ENCODE assay signal across 16 cellular contexts in genomic region chr2:81937944-81938343, GRCh38.
A peak's percentile ranks its signal among the peaks of the same experiment; 100 is the strongest.
DNase-seq lines count a peak whose midpoint lies in the region; ATAC-seq and TF ChIP-seq lines count a peak whose summit lies in the region.
"Had no signal": no experiment of that assay in that cellular context is flagged by ENCODE, and none has a peak within 500 bp of the region (broad histone marks: within the 10 kb centered on the region; RNA-seq: fewer than 3 reads in every experiment).

No MANE protein-coding gene starts in this region.

- DNase-seq in MM.1S (peak; percentile 57), PC-3 (peak; percentile 18), lower lobe of right lung (no peak), 8988T (no peak)
- DNase-seq: AML-193; Caco-2; Calu3; CD4-positive, alpha-beta T cell; CD8-positive, alpha-beta T cell; DMS79 treated with DMSO at 0.1 percent for 48 hours; GDM1 had no signal

- no peak overlapping the region for H2AFZ ChIP-seq in MM.1S (ENCODE audit: low read length)
- no peak overlapping the region for H2AFZ ChIP-seq in PC-3 (ENCODE audit: low read length)

- no peaks in the 10 kb centered on the region for H3F3A ChIP-seq in MM.1S (ENCODE audit: insufficient read depth, low read length)
- no peaks in the 10 kb centered on the region for H3F3A ChIP-seq in PC-3 (ENCODE audit: low read length, unreplicated experiment)

- H3K4me3 ChIP-seq in MM.1S (ENCODE audit: low read length): no peak overlapping the region
- H3K4me3 ChIP-seq in PC-3 (ENCODE audit: low read length): no peak overlapping the region
- no peak overlapping the region for H3K4me3 ChIP-seq in lower lobe of right lung
- H3K4me3 ChIP-seq: A549; BLaER1 treated with 17β-estradiol and CSF1 and Interleukin-3, amounts not matched to agents 10 nM and 100 nM; GM12878 had no signal

- CTCF ChIA-PET in PC-3 (lab: Charles Lee): no interaction called here

- H3K36me3 ChIP-seq in MM.1S (replicated peaks; ENCODE audit: insufficient read depth, low read length): no peaks in the 10 kb centered on the region
- H3K36me3 ChIP-seq in PC-3 (ENCODE audit: low read depth, low read length): no peaks in the 10 kb centered on the region
- no peaks in the 10 kb centered on the region for H3K36me3 ChIP-seq in lower lobe of right lung
- H3K36me3 ChIP-seq: BLaER1 treated with 17β-estradiol and CSF1 and Interleukin-3, amounts not matched to agents 10 nM and 100 nM had no signal

- H3K9ac ChIP-seq in MM.1S (ENCODE audit: low read length): no peak overlapping the region
- H3K9ac ChIP-seq in PC-3 (ENCODE audit: low read length): no peak overlapping the region
- H3K9ac ChIP-seq: BLaER1 treated with 17β-estradiol and CSF1 and Interleukin-3, amounts not matched to agents 10 nM and 100 nM had no signal

- H4K20me1 ChIP-seq in MM.1S (ENCODE audit: insufficient read depth, low read length) (no peaks in the 10 kb centered on the region), PC-3 (ENCODE audit: low read length) (no peaks in the 10 kb centered on the region)
- H4K20me1 ChIP-seq: BLaER1 treated with 17β-estradiol and CSF1 and Interleukin-3, amounts not matched to agents 10 nM and 100 nM had no signal

- H3K9me2 ChIP-seq in MM.1S (replicated peaks; ENCODE audit: insufficient read depth, low read length): no peaks in the 10 kb centered on the region
- no peaks in the 10 kb centered on the region for H3K9me2 ChIP-seq in PC-3 (replicated peaks; ENCODE audit: low read length)

- intact Hi-C loops in PC-3 (cut with micrococcal nuclease) (no loop called here), lower lobe of right lung (cut with DNase I) (no loop called here)

- BruUV-seq in PC-3 (replicated peaks; lab: Mats Ljungman, UMichigan): no TSS peak

- peak; percentile 48 for ATAC-seq in PC-3
- no peak for ATAC-seq in GM21723 (IDR thresholded peaks at IDR 0.05; ENCODE audit: unreplicated experiment)
- no peak for ATAC-seq in lower lobe of right lung
- ATAC-seq: A549; CD8-positive, alpha-beta T cell; GM12878 had no signal

- H3K4me2 ChIP-seq in MM.1S (ENCODE audit: low read depth, low read length) (peak overlapping the region; percentile 6; the same call in 1 of the 2 replicates), PC-3 (ENCODE audit: low read length) (no peak overlapping the region)
- H3K4me2 ChIP-seq: A549; BLaER1 treated with 17β-estradiol and CSF1 and Interleukin-3, amounts not matched to agents 10 nM and 100 nM had no signal

- H3K27ac ChIP-seq in MM.1S (ENCODE audit: low read length) (no peak overlapping the region), PC-3 (ENCODE audit: low read length) (no peak overlapping the region), lower lobe of right lung (no peak overlapping the region)
- H3K27ac ChIP-seq: A549; BLaER1 treated with 17β-estradiol and CSF1 and Interleukin-3, amounts not matched to agents 10 nM and 100 nM; C4-2B had no signal

- POLR2A ChIA-PET in PC-3 (lab: Charles Lee; ENCODE audit: unreplicated experiment): no interaction called here

- no peaks in the 10 kb centered on the region; the same call in 1 of the 2 replicates for H3K4me1 ChIP-seq in MM.1S (ENCODE audit: low read length)
- no peaks in the 10 kb centered on the region for H3K4me1 ChIP-seq in PC-3 (ENCODE audit: insufficient read depth, low read length)
- no peaks in the 10 kb centered on the region for H3K4me1 ChIP-seq in lower lobe of right lung
- H3K4me1 ChIP-seq: A549 had no signal

- no peaks in the 10 kb centered on the region for H3K9me3 ChIP-seq in MM.1S (replicated peaks; ENCODE audit: insufficient read depth, low read length)
- H3K9me3 ChIP-seq in PC-3 (ENCODE audit: low read length): no peaks in the 10 kb centered on the region
- H3K9me3 ChIP-seq in lower lobe of right lung: no peaks in the 10 kb centered on the region
- H3K9me3 ChIP-seq: BLaER1 treated with 17β-estradiol and CSF1 and Interleukin-3, amounts not matched to agents 10 nM and 100 nM; Caco-2 had no signal

- H3K27me3 ChIP-seq in MM.1S (replicated peaks; ENCODE audit: insufficient read depth, low read length) (no peaks in the 10 kb centered on the region), PC-3 (ENCODE audit: low read length) (no peaks in the 10 kb centered on the region), lower lobe of right lung (ENCODE audit: low read depth) (no peaks in the 10 kb centered on the region)
- H3K27me3 ChIP-seq: BLaER1 treated with 17β-estradiol and CSF1 and Interleukin-3, amounts not matched to agents 10 nM and 100 nM had no signal

- TF ChIP-seq CTCF in MM.1S (IDR thresholded peaks at IDR 0.05; ENCODE audit: low read length): no peak
- no peak for TF ChIP-seq CTCF in PC-3 (conservative IDR thresholded peaks at IDR 0.05; ENCODE audit: low read depth, low read length)
- TF ChIP-seq CTCF in lower lobe of right lung (IDR thresholded peaks at IDR 0.05): no peak

- no peaks in the 10 kb centered on the region for H3K79me2 ChIP-seq in MM.1S (ENCODE audit: low read length)
- H3K79me2 ChIP-seq in PC-3 (ENCODE audit: low read length): no peaks in the 10 kb centered on the region

Comparison
In these comparisons a context has a peak if more than half of its experiments do, and no peak if none do; other contexts are left out.
1. DNase-seq: peak in MM.1S (single experiment) and PC-3 (single experiment); none in lower lobe of right lung (single experiment) and 8988T (single experiment).